In the genomic region with DNA sequence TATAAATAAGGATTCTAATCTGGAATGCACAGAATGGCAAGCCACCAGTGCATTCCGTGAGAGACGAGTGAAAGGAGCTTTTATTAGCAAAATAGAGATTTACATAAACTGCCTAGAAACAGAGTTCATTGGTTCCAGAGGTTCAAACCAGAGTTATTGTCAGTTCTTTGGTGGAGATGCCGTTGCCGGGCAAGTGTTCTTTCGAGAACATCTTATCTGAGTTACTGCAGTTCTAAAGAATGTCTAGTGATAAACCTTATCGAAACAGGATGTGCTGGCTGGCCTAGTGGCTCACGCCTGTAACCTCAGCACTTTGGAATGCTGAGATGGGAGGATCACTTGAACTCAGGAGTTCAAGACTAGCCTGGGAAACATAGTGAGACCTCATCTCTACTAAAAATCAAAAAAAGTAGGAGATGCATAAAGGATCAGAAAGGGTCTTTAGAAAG, we compare ENCODE assay signal across 1 cellular context.
TF ChIP-seq lines count a peak whose summit lies in the region.

No MANE protein-coding gene starts in this region.

TF ChIP-seq in WTC11, 78 proteins besides CTCF, POLR2A, EP300 and RAD21 (continued from another document):
- TF ChIP-seq, protein P1, sequence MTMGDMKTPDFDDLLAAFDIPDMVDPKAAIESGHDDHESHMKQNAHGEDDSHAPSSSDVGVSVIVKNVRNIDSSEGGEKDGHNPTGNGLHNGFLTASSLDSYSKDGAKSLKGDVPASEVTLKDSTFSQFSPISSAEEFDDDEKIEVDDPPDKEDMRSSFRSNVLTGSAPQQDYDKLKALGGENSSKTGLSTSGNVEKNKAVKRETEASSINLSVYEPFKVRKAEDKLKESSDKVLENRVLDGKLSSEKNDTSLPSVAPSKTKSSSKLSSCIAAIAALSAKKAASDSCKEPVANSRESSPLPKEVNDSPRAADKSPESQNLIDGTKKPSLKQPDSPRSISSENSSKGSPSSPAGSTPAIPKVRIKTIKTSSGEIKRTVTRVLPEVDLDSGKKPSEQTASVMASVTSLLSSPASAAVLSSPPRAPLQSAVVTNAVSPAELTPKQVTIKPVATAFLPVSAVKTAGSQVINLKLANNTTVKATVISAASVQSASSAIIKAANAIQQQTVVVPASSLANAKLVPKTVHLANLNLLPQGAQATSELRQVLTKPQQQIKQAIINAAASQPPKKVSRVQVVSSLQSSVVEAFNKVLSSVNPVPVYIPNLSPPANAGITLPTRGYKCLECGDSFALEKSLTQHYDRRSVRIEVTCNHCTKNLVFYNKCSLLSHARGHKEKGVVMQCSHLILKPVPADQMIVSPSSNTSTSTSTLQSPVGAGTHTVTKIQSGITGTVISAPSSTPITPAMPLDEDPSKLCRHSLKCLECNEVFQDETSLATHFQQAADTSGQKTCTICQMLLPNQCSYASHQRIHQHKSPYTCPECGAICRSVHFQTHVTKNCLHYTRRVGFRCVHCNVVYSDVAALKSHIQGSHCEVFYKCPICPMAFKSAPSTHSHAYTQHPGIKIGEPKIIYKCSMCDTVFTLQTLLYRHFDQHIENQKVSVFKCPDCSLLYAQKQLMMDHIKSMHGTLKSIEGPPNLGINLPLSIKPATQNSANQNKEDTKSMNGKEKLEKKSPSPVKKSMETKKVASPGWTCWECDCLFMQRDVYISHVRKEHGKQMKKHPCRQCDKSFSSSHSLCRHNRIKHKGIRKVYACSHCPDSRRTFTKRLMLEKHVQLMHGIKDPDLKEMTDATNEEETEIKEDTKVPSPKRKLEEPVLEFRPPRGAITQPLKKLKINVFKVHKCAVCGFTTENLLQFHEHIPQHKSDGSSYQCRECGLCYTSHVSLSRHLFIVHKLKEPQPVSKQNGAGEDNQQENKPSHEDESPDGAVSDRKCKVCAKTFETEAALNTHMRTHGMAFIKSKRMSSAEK (CRISPR knock-in tag; IDR thresholded peaks at IDR 0.05; ENCODE audit: borderline replicate concordance), result no peak
- TF ChIP-seq KAT7 (CRISPR knock-in tag; IDR thresholded peaks at IDR 0.05; ENCODE audit: borderline replicate concordance), result no peak
- TF ChIP-seq USF2 (CRISPR knock-in tag; IDR thresholded peaks at IDR 0.05), result no peak
- TF ChIP-seq, protein P2, sequence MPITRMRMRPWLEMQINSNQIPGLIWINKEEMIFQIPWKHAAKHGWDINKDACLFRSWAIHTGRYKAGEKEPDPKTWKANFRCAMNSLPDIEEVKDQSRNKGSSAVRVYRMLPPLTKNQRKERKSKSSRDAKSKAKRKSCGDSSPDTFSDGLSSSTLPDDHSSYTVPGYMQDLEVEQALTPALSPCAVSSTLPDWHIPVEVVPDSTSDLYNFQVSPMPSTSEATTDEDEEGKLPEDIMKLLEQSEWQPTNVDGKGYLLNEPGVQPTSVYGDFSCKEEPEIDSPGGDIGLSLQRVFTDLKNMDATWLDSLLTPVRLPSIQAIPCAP (CRISPR knock-in tag; IDR thresholded peaks at IDR 0.05), result no peak
- TF ChIP-seq ZNF281 (CRISPR knock-in tag; IDR thresholded peaks at IDR 0.05), result no peak
- no peak for TF ChIP-seq RORB (CRISPR knock-in tag; IDR thresholded peaks at IDR 0.05)
- TF ChIP-seq, protein P3, sequence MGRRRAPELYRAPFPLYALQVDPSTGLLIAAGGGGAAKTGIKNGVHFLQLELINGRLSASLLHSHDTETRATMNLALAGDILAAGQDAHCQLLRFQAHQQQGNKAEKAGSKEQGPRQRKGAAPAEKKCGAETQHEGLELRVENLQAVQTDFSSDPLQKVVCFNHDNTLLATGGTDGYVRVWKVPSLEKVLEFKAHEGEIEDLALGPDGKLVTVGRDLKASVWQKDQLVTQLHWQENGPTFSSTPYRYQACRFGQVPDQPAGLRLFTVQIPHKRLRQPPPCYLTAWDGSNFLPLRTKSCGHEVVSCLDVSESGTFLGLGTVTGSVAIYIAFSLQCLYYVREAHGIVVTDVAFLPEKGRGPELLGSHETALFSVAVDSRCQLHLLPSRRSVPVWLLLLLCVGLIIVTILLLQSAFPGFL (CRISPR knock-in tag; IDR thresholded peaks at IDR 0.05; ENCODE audit: borderline replicate concordance), result no peak
